ENCODE assay signal across 18 cellular contexts in the genomic region with DNA sequence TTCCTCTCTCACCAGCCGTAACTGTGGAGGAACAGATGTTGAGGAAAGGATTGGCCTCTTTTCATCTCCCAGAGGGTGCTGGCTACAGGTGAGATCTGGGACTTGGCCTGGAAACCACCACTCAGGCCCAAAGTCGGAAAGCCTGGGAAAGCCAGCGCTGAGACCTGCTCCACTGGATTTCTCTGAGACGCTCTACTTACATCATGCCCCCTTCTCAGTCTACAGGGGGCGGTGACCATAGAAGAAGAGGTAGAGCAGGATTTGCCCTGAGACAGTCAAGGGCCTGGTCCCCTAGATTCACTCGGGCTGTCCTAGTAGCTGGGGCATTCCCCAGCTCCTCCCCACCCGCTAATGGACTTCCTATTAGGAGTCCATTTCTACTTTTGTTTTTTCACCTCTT.
DNase-seq lines count a peak whose midpoint lies in the region; ATAC-seq and TF ChIP-seq lines count a peak whose summit lies in the region.
"Had no signal": no experiment of that assay in that cellular context is flagged by ENCODE, and none has a peak within 500 bp of the region (broad histone marks: within the 10 kb centered on the region; RNA-seq: fewer than 3 reads in every experiment).

No MANE protein-coding gene starts in this region.

- no CpG with 5 or more reads among the region's 7 CpGs for WGBS in mesendoderm (ENCODE audit: extremely low coverage, insufficient coverage, low lambda C conversion rate)
- WGBS in smooth muscle cell (ENCODE audit: low lambda C conversion rate), result 91% methylated on average over 7 of the region's 7 CpGs

- H3K56ac ChIP-seq in mesendoderm (ENCODE audit: low read length), result no peak overlapping the region

- H3K4me1 Mint-ChIP-seq in Calu3 (ENCODE audit: low read depth, unreplicated experiment), result peaks cover 12% of the 10 kb centered on the region
- peaks cover 7% of the 10 kb centered on the region for H3K4me1 Mint-ChIP-seq in WTC11
- H3K4me1 Mint-ChIP-seq: CD4-positive, alpha-beta memory T cell had no signal

- H3K27me3 Mint-ChIP-seq in Calu3 (ENCODE audit: unreplicated experiment) (no peaks in the 10 kb centered on the region), WTC11 (ENCODE audit: low read depth) (no peaks in the 10 kb centered on the region)

- no peaks in the 10 kb centered on the region for H3K79me1 ChIP-seq in mesendoderm (ENCODE audit: low read length)

- H3K36me3 ChIP-seq in mesendoderm (ENCODE audit: control insufficient read depth, insufficient read depth, low read length), result no peaks in the 10 kb centered on the region
- no peaks in the 10 kb centered on the region for H3K36me3 ChIP-seq in smooth muscle cell (ENCODE audit: low read depth)
- no peaks in the 10 kb centered on the region for H3K36me3 ChIP-seq in colonic mucosa

- H3K23ac ChIP-seq in mesendoderm (ENCODE audit: low read length), result no peak overlapping the region

- H4K8ac ChIP-seq in mesendoderm (ENCODE audit: low read depth, low read length), result no peak overlapping the region

- peak overlapping the region; percentile 1 for H3K18ac ChIP-seq in mesendoderm (ENCODE audit: low read length)

- DNase-seq in Calu3 (no peak), WTC11 (ENCODE audit: low spot score) (no peak), mesendoderm (peak; percentile 8), smooth muscle cell (lab: John Stamatoyannopoulos, UW; ENCODE audit: unreplicated experiment) (no peak), colonic mucosa (no peak), NCI-H128 (lab: John Stamatoyannopoulos, UW; ENCODE audit: unreplicated experiment) (no peak)
- DNase-seq: 8988T; ACHN; C1 segment of cervical spinal cord; CD4-positive, alpha-beta memory T cell; COR-L47; DMS153; DND-41; GM23248; H9 had no signal

- H2BK5ac ChIP-seq in mesendoderm (ENCODE audit: low read length), result no peak overlapping the region

- BruUV-seq in Calu3 (replicated peaks; lab: Mats Ljungman, UMichigan), result no TSS peak

- no peak overlapping the region for H2AFZ ChIP-seq in smooth muscle cell (ENCODE audit: low read depth)
- H2AFZ ChIP-seq: GM23248 had no signal

- H3K9me3 Mint-ChIP-seq in Calu3 (ENCODE audit: low read depth, unreplicated experiment) (no peaks in the 10 kb centered on the region), WTC11 (peaks cover 9% of the 10 kb centered on the region; the same call in 1 of the 2 replicates)
- H3K9me3 Mint-ChIP-seq: H9 had no signal

- H3K27ac Mint-ChIP-seq in Calu3 (ENCODE audit: unreplicated experiment) (peak overlapping the region; percentile 91), WTC11 (no peak overlapping the region)
- H3K27ac Mint-ChIP-seq: CD4-positive, alpha-beta memory T cell had no signal

- H4K20me1 ChIP-seq in smooth muscle cell (ENCODE audit: low read depth), result no peaks in the 10 kb centered on the region

- POLR2A ChIA-PET in WTC11 (lab: Charles Lee), result no interaction called here

- H3K36me3 Mint-ChIP-seq in Calu3 (ENCODE audit: insufficient read depth, unreplicated experiment) (no peaks in the 10 kb centered on the region), WTC11 (no peaks in the 10 kb centered on the region)
- H3K36me3 Mint-ChIP-seq: CD4-positive, alpha-beta memory T cell had no signal

- H3K79me2 ChIP-seq in mesendoderm (ENCODE audit: control insufficient read depth, insufficient read depth, low read length) (no peaks in the 10 kb centered on the region), smooth muscle cell (ENCODE audit: low read depth) (no peaks in the 10 kb centered on the region)

- H2BK15ac ChIP-seq in mesendoderm (replicated peaks; ENCODE audit: low read depth), result peak overlapping the region; percentile 37

- H3K4me2 ChIP-seq in mesendoderm (ENCODE audit: low read length), result no peak overlapping the region
- no peak overlapping the region for H3K4me2 ChIP-seq in smooth muscle cell
- H3K4me2 ChIP-seq: A549 had no signal

- H3K4me1 ChIP-seq in mesendoderm (ENCODE audit: control insufficient read depth, low read depth, low read length) (no peaks in the 10 kb centered on the region), smooth muscle cell (ENCODE audit: low read depth) (no peaks in the 10 kb centered on the region), colonic mucosa (no peaks in the 10 kb centered on the region)
- H3K4me1 ChIP-seq: A549 had no signal

- intact Hi-C loops in Calu3 (cut with micrococcal nuclease; ENCODE audit: unreplicated experiment), result loop anchor here (5.0 kb wide), 1 partner anchor 157 kb away; no protein-coding TSS in a partner anchor
- intact Hi-C loops in colonic mucosa (cut with DNase I), result no loop called here

- 0 out of 2 replicates have a peak, but pooled peaks have one; percentile 53 for ATAC-seq in WTC11
- ATAC-seq in GM21825 (IDR thresholded peaks at IDR 0.05; ENCODE audit: unreplicated experiment), result no peak
- ATAC-seq: A549, HCT116 had no signal

- H3K9ac ChIP-seq in mesendoderm (ENCODE audit: low read length) (no peak overlapping the region), smooth muscle cell (ENCODE audit: low read depth) (no peak overlapping the region), colonic mucosa (ENCODE audit: low read depth in 2 of 2, low read length in 2 of 2) (no peak overlapping the region)
- H3K9ac ChIP-seq: GM23248 had no signal

- H2AK5ac ChIP-seq in mesendoderm (ENCODE audit: low read length), result no peak overlapping the region

- H3K27ac ChIP-seq in mesendoderm (ENCODE audit: low read depth, low read length), result no peak overlapping the region
- H3K27ac ChIP-seq in smooth muscle cell (ENCODE audit: low read depth), result peak overlapping the region; percentile 23
- no peak overlapping the region for H3K27ac ChIP-seq in colonic mucosa
- H3K27ac ChIP-seq: A549, GM23248 had no signal

- no peaks in the 10 kb centered on the region for H3K9me3 ChIP-seq in smooth muscle cell (replicated peaks; ENCODE audit: low read depth)
- no peaks in the 10 kb centered on the region for H3K9me3 ChIP-seq in colonic mucosa
- H3K9me3 ChIP-seq: A549 had no signal

- no peak overlapping the region for H3K4me3 ChIP-seq in mesendoderm (ENCODE audit: low read length)
- no peak overlapping the region for H3K4me3 ChIP-seq in smooth muscle cell
- H3K4me3 ChIP-seq in colonic mucosa, result no peak overlapping the region
- H3K4me3 ChIP-seq: A549, GM23248 had no signal

- H3K4me3 Mint-ChIP-seq in Calu3 (ENCODE audit: low read depth, unreplicated experiment), result no peak overlapping the region
- H3K4me3 Mint-ChIP-seq in WTC11, result no peak overlapping the region
- H3K4me3 Mint-ChIP-seq: CD4-positive, alpha-beta memory T cell; H9 had no signal

- H3K4ac ChIP-seq in mesendoderm (ENCODE audit: low read depth, low read length), result no peak overlapping the region

- no peak overlapping the region for H4K5ac ChIP-seq in mesendoderm (ENCODE audit: low read length)

- CTCF ChIA-PET in Calu3 (lab: Charles Lee), result interaction anchor here (1.0 kb wide), 1 partner anchor 11 kb away, joined by 4 read pairs; no protein-coding TSS in a partner anchor
- CTCF ChIA-PET in WTC11 (lab: Charles Lee), result no interaction called here

- no peak overlapping the region for H2BK120ac ChIP-seq in mesendoderm (ENCODE audit: low read depth, low read length)

- H3F3A ChIP-seq in smooth muscle cell (ENCODE audit: low read depth), result no peaks in the 10 kb centered on the region

- no peaks in the 10 kb centered on the region for H3K27me3 ChIP-seq in mesendoderm (ENCODE audit: insufficient read depth, low read length, poor library complexity)
- no peaks in the 10 kb centered on the region for H3K27me3 ChIP-seq in smooth muscle cell (ENCODE audit: low read depth)
- no peaks in the 10 kb centered on the region for H3K27me3 ChIP-seq in colonic mucosa

- TF ChIP-seq CTCF in Calu3 (IDR thresholded peaks at IDR 0.05; ENCODE audit: unreplicated experiment), result no peak
- TF ChIP-seq CTCF in WTC11 (IDR thresholded peaks at IDR 0.05), result no peak
- TF ChIP-seq CTCF in smooth muscle cell (IDR thresholded peaks at IDR 0.05; ENCODE audit: borderline replicate concordance, insufficient read depth, poor library complexity, severe bottlenecking), result no peak
- no peak for TF ChIP-seq CTCF in colonic mucosa (IDR thresholded peaks at IDR 0.05)

TF ChIP-seq in WTC11, 78 proteins besides CTCF, POLR2A, EP300 and RAD21:
- TF ChIP-seq ZNF396 (CRISPR knock-in tag; IDR thresholded peaks at IDR 0.05; ENCODE audit: borderline replicate concordance), result no peak
TF ChIP-seq in WTC11: peak in this region for 0.
